Comparison of ENCODE assay signal across 5 cellular contexts in the genomic region with DNA sequence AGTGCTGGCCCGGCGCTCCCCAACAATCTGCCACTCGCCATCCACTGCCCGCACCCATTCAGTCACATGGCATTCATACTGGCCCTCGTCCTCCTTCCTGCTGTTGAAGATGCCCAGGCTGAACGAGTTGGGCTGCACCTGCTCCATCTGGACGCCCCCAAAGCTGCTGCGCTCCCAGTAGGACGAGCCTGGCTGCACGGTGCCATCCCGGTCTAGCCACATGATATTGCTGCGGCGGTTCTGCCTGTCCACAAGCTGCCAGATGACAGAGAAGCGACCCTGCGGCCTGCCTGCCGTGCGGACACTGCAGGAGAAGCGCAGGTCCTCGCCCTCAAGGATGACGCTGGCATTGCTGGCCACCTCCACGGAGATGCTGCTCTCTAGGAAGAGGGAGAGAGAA. TPM values are rescaled to one million over a fixed set of nuclear protein-coding genes. Genes with fewer than 3 reads are reported as not detected.
A peak's percentile ranks its signal among the peaks of the same experiment; 100 is the strongest.
DNase-seq lines count a peak whose midpoint lies in the region; ATAC-seq and TF ChIP-seq lines count a peak whose summit lies in the region.
"Not testable (repeated sequence)": the region's sequence is repeated elsewhere in the genome, so short reads cannot be mapped to it uniquely, and the experiment has no call there.

No MANE protein-coding gene starts in this region.

- H4K5ac ChIP-seq in H9 (ENCODE audit: insufficient read length, low read depth, low read length), result not testable (repeated sequence)

- not testable (repeated sequence) for H3K79me1 ChIP-seq in H9 (ENCODE audit: insufficient read depth, low read depth, low read length, poor library complexity, severe bottlenecking)

- H3K4me3 Mint-ChIP-seq in H9; T-helper 17 cell; glutamatergic neuron (ENCODE audit: unreplicated experiment); nephron progenitor cell: not testable (repeated sequence)

- H3K9ac ChIP-seq in BLaER1 treated with 17β-estradiol and CSF1 and Interleukin-3, amounts not matched to agents 10 nM and 100 nM; H9 (ENCODE audit: extremely low read depth, insufficient read length, low read length): not testable (repeated sequence)

- not testable (repeated sequence) for H3K79me2 ChIP-seq in H9 (ENCODE audit: insufficient read depth, low read length)

- H3K14ac ChIP-seq in H9 (ENCODE audit: insufficient read depth, low read length), result not testable (repeated sequence)

- not testable (repeated sequence) for ATAC-seq in T-helper 17 cell

- H3K4me1 ChIP-seq in BLaER1 treated with 17β-estradiol and CSF1 and Interleukin-3, amounts not matched to agents 10 nM and 100 nM, result peaks cover 0 to 88% (median 45%) of the 10 kb centered on the region in 10 experiments; a peak in 17 of 20 replicates
- not testable (repeated sequence) for H3K4me1 ChIP-seq in H9 (ENCODE audit: insufficient read depth, low read length)

- WGBS in H9 (ENCODE audit: extremely low coverage, insufficient read length, low lambda C conversion rate), result no CpG with 5 or more reads among the region's 21 CpGs

- H3K4me2 ChIP-seq in BLaER1 treated with 17β-estradiol and CSF1 and Interleukin-3, amounts not matched to agents 10 nM and 100 nM, result peak overlapping the region in 5 of 11 experiments; percentile 6 to 73 (median 30); a peak in 5 of 22 replicates
- not testable (repeated sequence) for H3K4me2 ChIP-seq in H9 (ENCODE audit: insufficient read depth, insufficient read length, low read length)

- H2BK120ac ChIP-seq in H9 (ENCODE audit: low read depth, low read length, poor library complexity, severe bottlenecking), result not testable (repeated sequence)

- not testable (repeated sequence) for H3K23ac ChIP-seq in H9 (ENCODE audit: insufficient read length, low read depth, low read length)

- H3K56ac ChIP-seq in H9 (ENCODE audit: insufficient read length, low read depth, low read length), result not testable (repeated sequence)

- not testable (repeated sequence) for H4K8ac ChIP-seq in H9 (replicated peaks; ENCODE audit: insufficient read length, low read depth, low read length)

- not testable (repeated sequence) for H4K91ac ChIP-seq in H9 (ENCODE audit: insufficient read length, low read depth, low read length)

- not testable (repeated sequence) for H3K18ac ChIP-seq in H9 (ENCODE audit: insufficient read length, low read depth, low read length)

- not testable (repeated sequence) for H3K27me3 ChIP-seq in BLaER1 treated with 17β-estradiol and CSF1 and Interleukin-3, amounts not matched to agents 10 nM and 100 nM; H9 (ENCODE audit: insufficient read depth, low read length)

- H3K4me1 Mint-ChIP-seq in H9, result peaks cover 25 to 40% of the 10 kb centered on the region in 2 experiments
- H3K4me1 Mint-ChIP-seq in T-helper 17 cell, nephron progenitor cell: not testable (repeated sequence)
- H3K4me1 Mint-ChIP-seq in glutamatergic neuron (ENCODE audit: low read depth, unreplicated experiment), result peaks cover 18% of the 10 kb centered on the region

- H3K9me3 Mint-ChIP-seq in H9; glutamatergic neuron (ENCODE audit: unreplicated experiment); nephron progenitor cell: not testable (repeated sequence)

- H3K27ac ChIP-seq in BLaER1 treated with 17β-estradiol and CSF1 and Interleukin-3, amounts not matched to agents 10 nM and 100 nM, result peak overlapping the region in 7 of 11 experiments; percentile 38 to 95 (median 57); a peak in 12 of 22 replicates
- H3K27ac ChIP-seq in H9 (ENCODE audit: insufficient read length, low read depth, low read length), result not testable (repeated sequence)

- not testable (repeated sequence) for DNase-seq in H9, T-helper 17 cell, glutamatergic neuron, nephron progenitor cell

- H3K27me3 Mint-ChIP-seq in H9 (ENCODE audit: low read depth); T-helper 17 cell; glutamatergic neuron (ENCODE audit: unreplicated experiment); nephron progenitor cell (ENCODE audit: low read depth, poor library complexity): not testable (repeated sequence)

- not testable (repeated sequence) for H3K23me2 ChIP-seq in H9 (ENCODE audit: insufficient read length, low read depth, low read length, poor library complexity, severe bottlenecking)

- not testable (repeated sequence) for H3T11ph ChIP-seq in H9 (ENCODE audit: low read length)

- H3K9me3 ChIP-seq in BLaER1 treated with 17β-estradiol and CSF1 and Interleukin-3, amounts not matched to agents 10 nM and 100 nM (replicated peaks in 1 of 11); H9 (ENCODE audit: control insufficient read depth, low read depth, low read length); T-helper 17 cell (ENCODE audit: control insufficient read depth, low read length, poor library complexity, severe bottlenecking): not testable (repeated sequence)

- peaks cover 0 to 34% (median 7%) of the 10 kb centered on the region in 11 experiments; a peak in 12 of 22 replicates for H3K36me3 ChIP-seq in BLaER1 treated with 17β-estradiol and CSF1 and Interleukin-3, amounts not matched to agents 10 nM and 100 nM

- H2AFZ ChIP-seq in H9 (ENCODE audit: low read length), result not testable (repeated sequence)

- peak overlapping the region in 2 of 3 experiments; percentile 24 to 55; a peak in 1 of 7 replicates for H3K27ac Mint-ChIP-seq in H9
- H3K27ac Mint-ChIP-seq in T-helper 17 cell, result peak overlapping the region; percentile 63
- peak overlapping the region; percentile 38 for H3K27ac Mint-ChIP-seq in glutamatergic neuron (ENCODE audit: unreplicated experiment)
- peak overlapping the region; percentile 68 for H3K27ac Mint-ChIP-seq in nephron progenitor cell

- not testable (repeated sequence) for H2BK12ac ChIP-seq in H9 (ENCODE audit: insufficient read length, low read depth, low read length)

- not testable (repeated sequence) for H3K4ac ChIP-seq in H9 (ENCODE audit: low read depth, low read length)

- H3K4me3 ChIP-seq in BLaER1 treated with 17β-estradiol and CSF1 and Interleukin-3, amounts not matched to agents 10 nM and 100 nM, result not testable (repeated sequence)

- not testable (repeated sequence) for H2BK15ac ChIP-seq in H9 (ENCODE audit: low read depth, low read length)

- H2BK20ac ChIP-seq in H9 (ENCODE audit: low read depth, low read length, poor library complexity, severe bottlenecking), result not testable (repeated sequence)

- not testable (repeated sequence) for TF ChIP-seq CTCF in H9 (conservative IDR thresholded peaks at IDR 0.05); glutamatergic neuron (IDR thresholded peaks at IDR 0.05; ENCODE audit: partially characterized antibody, unreplicated experiment); nephron progenitor cell (IDR thresholded peaks at IDR 0.05)

- H2AK5ac ChIP-seq in H9 (ENCODE audit: insufficient read length, low read length), result not testable (repeated sequence)

- H4K20me1 ChIP-seq in BLaER1 treated with 17β-estradiol and CSF1 and Interleukin-3, amounts not matched to agents 10 nM and 100 nM; H9 (ENCODE audit: control insufficient read depth, insufficient read depth, insufficient read length): not testable (repeated sequence)

- H3K36me3 Mint-ChIP-seq in H9 (ENCODE audit: insufficient read depth in 1 of 3, low read depth in 3 of 3), result peaks cover 1 to 13% (median 3%) of the 10 kb centered on the region in 3 experiments; a peak in 4 of 7 replicates
- H3K36me3 Mint-ChIP-seq in T-helper 17 cell (ENCODE audit: low read depth); glutamatergic neuron (ENCODE audit: unreplicated experiment): not testable (repeated sequence)
- peaks cover 14% of the 10 kb centered on the region for H3K36me3 Mint-ChIP-seq in nephron progenitor cell (ENCODE audit: low read depth)

- H2BK5ac ChIP-seq in H9 (ENCODE audit: insufficient read length, low read length), result not testable (repeated sequence)

RNA-seq across cellular contexts. Expression of a gene that starts 32.8 kb away (rescaled TPM):
- total RNA-seq in H9 (2021), result 4.3 and 4.9 TPM in 2 replicates
- total RNA-seq in T-helper 17 cell, result 10 to 100 TPM; 21.7 to 22.1 TPM
- 8.0 TPM for total RNA-seq in glutamatergic neuron (ENCODE audit: unreplicated experiment)
